10 cellular contexts compared by ENCODE assay signal in genomic region chr17:66915204-66915611, GRCh38. TPM values are rescaled to one million over a fixed set of nuclear protein-coding genes. Genes with fewer than 3 reads are reported as not detected.
DNase-seq lines count a peak whose midpoint lies in the region; ATAC-seq and TF ChIP-seq lines count a peak whose summit lies in the region.
"Had no signal": no experiment of that assay in that cellular context is flagged by ENCODE, and none has a peak within 500 bp of the region (broad histone marks: within the 10 kb centered on the region; RNA-seq: fewer than 3 reads in every experiment).

No MANE protein-coding gene starts in this region.

- no peak overlapping the region for H3K4me2 ChIP-seq in DND-41 (ENCODE audit: insufficient read depth, low read length)

- DNase-seq in DND-41 (no peak), M059J (ENCODE audit: low read depth) (peak; percentile 51), brain microvascular endothelial cell (no peak), myocyte (ENCODE audit: low read depth) (peak; percentile 23), NK-92 (lab: John Stamatoyannopoulos, UW; ENCODE audit: unreplicated experiment) (no peak), sigmoid colon (no peak)
- no peak for DNase-seq in stimulated activated naive CD4-positive, alpha-beta T cell (lab: John Stamatoyannopoulos, UW)
- DNase-seq: activated CD8-positive, alpha-beta T cell treated with anti-CD3 and anti-CD28 coated beads, Interleukin-2, amount 10 ng/mL, durations not matched to agents 7 days and 5 days had no signal

- H3K4me1 ChIP-seq in DND-41 (ENCODE audit: insufficient read depth, low read length): no peaks in the 10 kb centered on the region
- H3K4me1 ChIP-seq in sigmoid colon: no peaks in the 10 kb centered on the region

- H3K9me3 ChIP-seq in DND-41 (ENCODE audit: insufficient read depth, low read length, severe bottlenecking) (no peaks in the 10 kb centered on the region), sigmoid colon (peaks cover 0 to 3% (median 0%) of the 10 kb centered on the region in 4 donors)
- H3K9me3 ChIP-seq: thoracic aorta had no signal

- H3K9ac ChIP-seq in DND-41 (ENCODE audit: low read depth, low read length): no peak overlapping the region

- intact Hi-C loops in sigmoid colon (cut with DNase I): no loop called here

- peaks cover 10% of the 10 kb centered on the region for H3K27me3 ChIP-seq in DND-41 (ENCODE audit: insufficient read depth, low read length, poor library complexity)
- no peaks in the 10 kb centered on the region for H3K27me3 ChIP-seq in brain microvascular endothelial cell (replicated peaks)
- no peaks in the 10 kb centered on the region for H3K27me3 ChIP-seq in sigmoid colon

- H2AFZ ChIP-seq in DND-41 (ENCODE audit: low read depth, low read length): no peak overlapping the region

- WGBS in sigmoid colon, 2 donors: 26 to 63% methylated on average over 7 of the region's 7 CpGs

- in situ Hi-C loops in brain microvascular endothelial cell (cut with HindIII; ENCODE audit: low pct_ligation_motif_present, low sequenced_read_pairs): loop anchor here (25.0 kb wide), 1 partner anchor 203 kb away; no protein-coding TSS in a partner anchor

- H4K20me1 ChIP-seq in DND-41 (ENCODE audit: insufficient read depth, low read length): 0 out of 2 replicates have a peak, but pooled peaks cover 3% of the 10 kb centered on the region

- H3K79me2 ChIP-seq in DND-41 (ENCODE audit: insufficient read depth, low read length): no peaks in the 10 kb centered on the region

- H3K27ac ChIP-seq in DND-41 (ENCODE audit: low read length): no peak overlapping the region
- H3K27ac ChIP-seq in brain microvascular endothelial cell: no peak overlapping the region
- no peak overlapping the region for H3K27ac ChIP-seq in sigmoid colon
- H3K27ac ChIP-seq: thoracic aorta had no signal

- no peak for ATAC-seq in DND-41 (ENCODE audit: insufficient read depth, low read depth)
- no peak for ATAC-seq in HG03045 (IDR thresholded peaks at IDR 0.05; ENCODE audit: unreplicated experiment)
- ATAC-seq: activated CD8-positive, alpha-beta T cell treated with anti-CD3 and anti-CD28 coated beads, Interleukin-2, amount 10 ng/mL, durations not matched to agents 7 days and 5 days had no signal

- no peak for TF ChIP-seq POLR2A in sigmoid colon (IDR thresholded peaks at IDR 0.05)

- no peak overlapping the region for H3K4me3 ChIP-seq in DND-41 (ENCODE audit: low read depth in 1 of 2, low read length in 2 of 2)
- H3K4me3 ChIP-seq in brain microvascular endothelial cell (ENCODE audit: low read depth, low read length): no peak overlapping the region
- H3K4me3 ChIP-seq in sigmoid colon: no peak overlapping the region
- H3K4me3 ChIP-seq: thoracic aorta had no signal

- TF ChIP-seq EP300 in sigmoid colon (IDR thresholded peaks at IDR 0.05): no peak

- TF ChIP-seq CTCF in DND-41 (IDR thresholded peaks at IDR 0.05; ENCODE audit: borderline replicate concordance, extremely low read depth, low read length, poor library complexity, severe bottlenecking): peak; percentile 30
- TF ChIP-seq CTCF in brain microvascular endothelial cell (IDR thresholded peaks at IDR 0.05; ENCODE audit: low read depth, low read length, missing control alignments): peak; percentile 43
- TF ChIP-seq CTCF in sigmoid colon (IDR thresholded peaks at IDR 0.05): peak in 1 of 4 experiments; percentile 20

- H3K36me3 ChIP-seq in DND-41 (ENCODE audit: insufficient read depth, low read length) (no peaks in the 10 kb centered on the region), brain microvascular endothelial cell (replicated peaks) (no peaks in the 10 kb centered on the region), sigmoid colon (no peaks in the 10 kb centered on the region)
- H3K36me3 ChIP-seq: thoracic aorta had no signal

RNA-seq across cellular contexts. Expression of gene CACNG4, which starts 49.3 kb away (rescaled TPM):
- total RNA-seq in M059J (2014; rRNA removed; shearing (Covaris generic)): 3.0 and 5.5 TPM in 2 replicates
- total RNA-seq in myocyte: 0.05 TPM in 1 of 2 replicates, not detected in the other
- polyA plus RNA-seq in myocyte (2012): 0.28 TPM
- total RNA-seq in sigmoid colon: under 1 TPM; 0.16 to 0.83 (median 0.38) TPM
- polyA plus RNA-seq in sigmoid colon: under 1 TPM in 2 of 3 donors, not detected in 1; under 0.01 to 0.23 TPM
- total RNA-seq: activated CD8-positive, alpha-beta T cell treated with anti-CD3 and anti-CD28 coated beads, Interleukin-2, amount 10 ng/mL, durations not matched to agents 7 days and 5 days; thoracic aorta had no signal

Comparison
In these comparisons a context has a peak if more than half of its experiments do, and no peak if none do; other contexts are left out.
1. DNase-seq: peak in M059J (single experiment) and myocyte (single experiment); none in DND-41 (single experiment), brain microvascular endothelial cell (single experiment), NK-92 (single experiment), stimulated activated naive CD4-positive, alpha-beta T cell (0 of 6) and sigmoid colon (single experiment).